Comparison of ENCODE assay signal across 1 cellular context in genomic region chr18:46917808-46918600, GRCh38.
A peak's percentile ranks its signal among the peaks of the same experiment; 100 is the strongest.
TF ChIP-seq lines count a peak whose summit lies in the region.

No MANE protein-coding gene starts in this region.

TF ChIP-seq in K562, 482 proteins besides CTCF, POLR2A, EP300 and RAD21 (continued from another document and continues in another):
- peak in 1 of 2 experiments; percentile 75; a peak in 1 of 4 replicates for TF ChIP-seq ZMIZ1 (IDR thresholded peaks at IDR 0.05; ENCODE audit: low read depth in 2 of 2, low read length in 2 of 2)
- TF ChIP-seq PATZ1 (CRISPR knock-in tag; IDR thresholded peaks at IDR 0.05; ENCODE audit: borderline replicate concordance), result no peak
- TF ChIP-seq E2F4 (CRISPR knock-in tag; IDR thresholded peaks at IDR 0.05; ENCODE audit: low read depth), result no peak
- TF ChIP-seq ZNF232 (CRISPR knock-in tag; IDR thresholded peaks at IDR 0.05), result no peak
- peak; percentile 58 for TF ChIP-seq EP400 (IDR thresholded peaks at IDR 0.05)
- no peak for TF ChIP-seq ZNF668 (CRISPR knock-in tag; IDR thresholded peaks at IDR 0.05)
- peak; percentile 99 for TF ChIP-seq ESRRA (IDR thresholded peaks at IDR 0.05; ENCODE audit: borderline replicate concordance, low read depth)
- 0 out of 2 replicates have a peak, but pooled peaks have one; percentile 17 for TF ChIP-seq MTA3 (IDR thresholded peaks at IDR 0.05; ENCODE audit: borderline replicate concordance)
- no peak for TF ChIP-seq E4F1 (CRISPR knock-in tag; IDR thresholded peaks at IDR 0.05; ENCODE audit: borderline replicate concordance)
- no peak for TF ChIP-seq HMGXB4 (CRISPR knock-in tag; IDR thresholded peaks at IDR 0.05)
- TF ChIP-seq FOS (IDR thresholded peaks at IDR 0.05; ENCODE audit: extremely low read depth, insufficient read length), result no peak
- no peak for TF ChIP-seq ZNF696 (CRISPR knock-in tag; conservative IDR thresholded peaks at IDR 0.05)
- no peak for TF ChIP-seq FOXA3 (CRISPR knock-in tag; conservative IDR thresholded peaks at IDR 0.05 in 1 of 2, IDR thresholded peaks at IDR 0.05 in 1 of 2)
- no peak for TF ChIP-seq RUNX1 (IDR thresholded peaks at IDR 0.05; ENCODE audit: low read depth)
- TF ChIP-seq TSC22D4 (tag; IDR thresholded peaks at IDR 0.05), result no peak
- TF ChIP-seq ZC3H8 (IDR thresholded peaks at IDR 0.05), result no peak
- no peak for TF ChIP-seq SIN3A (IDR thresholded peaks at IDR 0.05; ENCODE audit: borderline replicate concordance in 2 of 2, control insufficient read depth in 1 of 2, low read depth in 2 of 2, low read length in 2 of 2)
- no peak for TF ChIP-seq TSHZ1 (CRISPR knock-in tag; IDR thresholded peaks at IDR 0.05)
- TF ChIP-seq BRD4 (IDR thresholded peaks at IDR 0.05), result no peak
- peak; percentile 74 for TF ChIP-seq MAFK (IDR thresholded peaks at IDR 0.05; ENCODE audit: low read length)
- no peak for TF ChIP-seq AFF1 (IDR thresholded peaks at IDR 0.05; ENCODE audit: low read depth in 1 of 2, partially characterized antibody in 2 of 2)
- no peak for TF ChIP-seq NEUROD1 (IDR thresholded peaks at IDR 0.05; ENCODE audit: borderline replicate concordance, low read depth, low read length, partially characterized antibody)
- TF ChIP-seq CBX2 (IDR thresholded peaks at IDR 0.05; ENCODE audit: insufficient read depth, low read length, poor library complexity, severe bottlenecking), result no peak
- TF ChIP-seq ZNF644 (tag; IDR thresholded peaks at IDR 0.05; ENCODE audit: low read depth), result no peak
- no peak for TF ChIP-seq RB1 (IDR thresholded peaks at IDR 0.05; ENCODE audit: low read depth)
- no peak for TF ChIP-seq ZNF274 (IDR thresholded peaks at IDR 0.05; ENCODE audit: borderline replicate concordance, low read depth, low read length)
- no peak for TF ChIP-seq SMC3 (conservative IDR thresholded peaks at IDR 0.05; ENCODE audit: insufficient read depth, low read depth, low read length)
- TF ChIP-seq ARID3A (IDR thresholded peaks at IDR 0.05; ENCODE audit: borderline replicate concordance, low read depth, low read length), result 0 out of 2 replicates have a peak, but pooled peaks have one; percentile 15
- TF ChIP-seq LEF1 (IDR thresholded peaks at IDR 0.05), result peak; percentile 65; the same call in 1 of the 2 replicates
- TF ChIP-seq THRAP3 (IDR thresholded peaks at IDR 0.05; ENCODE audit: borderline replicate concordance), result no peak
- TF ChIP-seq FOXA1 (IDR thresholded peaks at IDR 0.05; ENCODE audit: borderline replicate concordance), result no peak
- TF ChIP-seq GATAD2A (IDR thresholded peaks at IDR 0.05), result no peak
- TF ChIP-seq RNF2 (IDR thresholded peaks at IDR 0.05), result no peak
- no peak for TF ChIP-seq POLR2B (IDR thresholded peaks at IDR 0.05; ENCODE audit: low read depth, partially characterized antibody)
- no peak for TF ChIP-seq ZNF354B (CRISPR knock-in tag; IDR thresholded peaks at IDR 0.05)
- TF ChIP-seq TGIF2 (CRISPR knock-in tag; IDR thresholded peaks at IDR 0.05), result no peak
- TF ChIP-seq NFRKB (IDR thresholded peaks at IDR 0.05; ENCODE audit: low read depth), result peak; percentile 76; the same call in 1 of the 2 replicates
- no peak for TF ChIP-seq SMAD3 (CRISPR knock-in tag; conservative IDR thresholded peaks at IDR 0.05)
- peak; percentile 68; the same call in 1 of the 2 replicates for TF ChIP-seq MAFF (IDR thresholded peaks at IDR 0.05; ENCODE audit: low read length)
- no peak for TF ChIP-seq RBM17 (IDR thresholded peaks at IDR 0.05; ENCODE audit: borderline replicate concordance, low read depth, low read length)
